ENCODE assay signal across 8 cellular contexts in genomic region chr6:87139236-87139635, GRCh38. TPM values are rescaled to one million over a fixed set of nuclear protein-coding genes. Genes with fewer than 3 reads are reported as not detected.
A peak's percentile ranks its signal among the peaks of the same experiment; 100 is the strongest.
DNase-seq lines count a peak whose midpoint lies in the region; ATAC-seq, FAIRE-seq and TF ChIP-seq lines count a peak whose summit lies in the region.

No MANE protein-coding gene starts in this region.

- no peaks in the 10 kb centered on the region for H3K27me3 ChIP-seq in right atrium auricular region

- TF ChIP-seq POLR2A in A549 (IDR thresholded peaks at IDR 0.05; ENCODE audit: low read length), result no peak

- TF ChIP-seq EP300 in A549 (IDR thresholded peaks at IDR 0.05), result no peak

- H3K9me3 ChIP-seq in A549, result no peaks in the 10 kb centered on the region
- H3K9me3 ChIP-seq in right atrium auricular region, result no peaks in the 10 kb centered on the region

- peak overlapping the region; percentile 38 for H3K4me2 ChIP-seq in A549

- ATAC-seq in A549 (peak; percentile 76 to 85; a peak in 5 of 6 replicates), GM19023 (IDR thresholded peaks at IDR 0.05; ENCODE audit: unreplicated experiment) (no peak)

- POLR2A ChIA-PET in A549 (lab: Yijun Ruan, JAX) (no interaction called here), HEK293T (lab: Yijun Ruan, JAX) (no interaction called here)

- H3K4me3 ChIP-seq in A549 (no peak overlapping the region), right atrium auricular region (no peak overlapping the region)

- H3K36me3 ChIP-seq in right atrium auricular region, result no peaks in the 10 kb centered on the region

- peak; percentile 73 to 80 for TF ChIP-seq RAD21 in A549 (conservative IDR thresholded peaks at IDR 0.05 in 1 of 2, IDR thresholded peaks at IDR 0.05 in 1 of 2)

- 5% methylated on average over 1 of the region's 1 CpG for WGBS in A549 (ENCODE audit: missing lambda C conversion rate)

- DNase-seq in A549 (ENCODE audit: low read depth in 1 of 2, low spot score in 1 of 2) (peak; percentile 40 to 49), DMS79 treated with DMSO at 0.1 percent for 48 hours (lab: John Stamatoyannopoulos, UW) (peak; percentile 32), HEK293T (ENCODE audit: extremely low spot score) (peak; percentile 56), NCI-H2196 treated with DMSO at 0.1 percent for 48 hours (lab: John Stamatoyannopoulos, UW; ENCODE audit: unreplicated experiment) (peak; percentile 30), right atrium auricular region (ENCODE audit: low spot score) (no peak)
- DNase-seq in activated gamma-delta T cell treated with anti-CD3 and anti-CD28 coated beads, Interleukin-2, amount 50 U/mL, for 16 hours (ENCODE audit: low read depth), result peak; percentile 42
- peak in 2 of 3 donors; percentile 27 to 31 for DNase-seq in stimulated activated CD4-positive, alpha-beta T cell treated with anti-CD3 and anti-CD28 coated beads, TNF-alpha, amount 100 ng/mL, for 48 hours (ENCODE audit: low read depth in 3 of 3)

- TF ChIP-seq CTCF in A549 (IDR thresholded peaks at IDR 0.05) (peak; percentile 57), right atrium auricular region (IDR thresholded peaks at IDR 0.05) (peak; percentile 55 to 70)

- H3K4me1 ChIP-seq in A549 (no peaks in the 10 kb centered on the region), right atrium auricular region (no peaks in the 10 kb centered on the region)

- FAIRE-seq in A549 (lab: Jason Lieb, UNC), result no peak

- CTCF ChIA-PET in A549 (lab: Yijun Ruan, JAX) (interaction anchor here (0.7 to 2.1 kb wide), 15 partner anchors 9 to 273 kb away, joined by 3 to 6 read pairs (median 3); no protein-coding TSS in a partner anchor), HEK293T (lab: Yijun Ruan, JAX) (interaction anchor here (1.2 kb wide), 1 partner anchor 254 kb away, joined by 3 read pairs; no protein-coding TSS in a partner anchor)

- H3K27ac ChIP-seq in A549 (no peak overlapping the region), right atrium auricular region (no peak overlapping the region)

TF ChIP-seq in A549, 52 proteins besides CTCF, POLR2A, EP300 and RAD21:
- TF ChIP-seq MAFK (IDR thresholded peaks at IDR 0.05; ENCODE audit: partially characterized antibody), result peak; percentile 79
- no peak for TF ChIP-seq PBX3 (IDR thresholded peaks at IDR 0.05)
- peak; percentile 36; the same call in 2 of the 3 replicates for TF ChIP-seq SMC3 (IDR thresholded peaks at IDR 0.05)

TF ChIP-seq in HEK293T, 16 proteins besides CTCF, POLR2A, EP300 and RAD21:
- TF ChIP-seq FOXM1 (IDR thresholded peaks at IDR 0.05; ENCODE audit: borderline replicate concordance) (no peak), ZNF384 (IDR thresholded peaks at IDR 0.05) (no peak), LEF1 (IDR thresholded peaks at IDR 0.05; ENCODE audit: borderline replicate concordance) (no peak), NFRKB (IDR thresholded peaks at IDR 0.05) (no peak), HDGF (IDR thresholded peaks at IDR 0.05; ENCODE audit: borderline replicate concordance) (no peak)
TF ChIP-seq in HEK293T: peak in this region for 0.

RNA-seq across cellular contexts. Expression of gene ZNF292, which starts 16.1 kb away (rescaled TPM):
- polyA plus RNA-seq in A549 (2011; rRNA removed), result 5.6 and 7.5 TPM in 2 replicates
- 0.70 and 0.99 TPM in 2 replicates for polyA plus RNA-seq in A549 (2012; cell fraction: cytosol; rRNA removed)
- 1.8 and 2.4 TPM in 2 replicates for polyA plus RNA-seq in A549 (2012; cell fraction: nucleus; rRNA removed)
- polyA plus RNA-seq in A549 (2017; fragmentation: RNase III; extraction: RNeasy Plus Mini Kit Qiagen cat#74134 plus additional on column Dnase treatment), result 2.0 to 2.5 TPM (median 2.5 TPM) in 3 replicates
- polyA minus RNA-seq in A549 (2011; rRNA and poly(A)+ RNA removed), result 11.0 and 11.9 TPM in 2 replicates
- total RNA-seq in right atrium auricular region, result 10 to 100 TPM; 19.0 to 19.7 TPM

RNA-seq across cellular contexts. Expression of gene CGA, which starts 44.3 kb away (rescaled TPM):
- polyA plus RNA-seq in A549 (2011; rRNA removed) (0.09 TPM in 1 of 2 replicates, not detected in the other), A549 (2017; fragmentation: RNase III; extraction: RNeasy Plus Mini Kit Qiagen cat#74134 plus additional on column Dnase treatment) (not detected in 3 replicates)
- not detected in 2 replicates for polyA plus RNA-seq in A549 (2012; cell fraction: cytosol; rRNA removed)
- polyA plus RNA-seq in A549 (2012; cell fraction: nucleus; rRNA removed), result not detected in 2 replicates
- not detected in 2 replicates for polyA minus RNA-seq in A549 (2011; rRNA and poly(A)+ RNA removed)
- total RNA-seq in right atrium auricular region, result under 1 TPM in 1 of 2 donors, not detected in 1; 0.52 TPM
